ENCODE assay signal across 1 cellular context in the genomic region with DNA sequence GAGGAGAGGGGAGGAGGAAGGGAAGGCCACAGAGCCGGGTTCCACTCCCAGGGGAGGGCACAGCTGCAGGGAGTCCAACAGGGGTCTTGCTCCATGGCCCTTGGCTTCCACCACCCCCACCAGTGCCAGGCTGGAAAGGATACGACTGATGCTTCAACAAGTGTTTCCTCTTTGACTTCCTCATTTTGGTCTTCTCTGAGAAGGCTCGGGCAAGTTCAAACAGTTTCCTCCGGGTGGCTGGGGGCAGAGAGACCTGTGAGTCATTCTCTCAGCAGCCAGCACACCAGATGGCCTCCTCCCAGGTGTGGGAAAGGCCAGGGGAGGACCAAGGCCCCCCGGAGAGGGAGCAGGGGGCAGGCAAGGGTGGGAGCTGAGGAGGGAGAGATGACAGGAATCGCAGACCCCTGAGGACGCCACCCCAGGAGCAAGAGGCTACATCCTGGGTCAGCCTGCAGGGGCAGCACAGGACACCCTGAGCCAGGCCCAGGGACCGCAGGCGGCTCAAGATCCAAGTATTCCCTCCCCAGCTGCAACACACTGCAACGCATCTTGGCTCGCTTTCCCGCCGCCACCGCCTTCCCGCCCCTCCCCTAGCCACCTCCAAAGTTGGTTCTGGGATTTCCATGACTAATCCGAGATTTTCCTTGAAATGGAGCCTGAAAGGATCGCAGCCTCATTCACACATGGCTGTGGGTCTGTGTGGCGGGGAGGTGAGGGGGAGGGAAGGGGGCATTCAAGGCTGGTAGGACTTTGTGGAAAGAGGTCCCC.
TF ChIP-seq lines count a peak whose summit lies in the region.

No MANE protein-coding gene starts in this region.

TF ChIP-seq in H1, 55 proteins besides CTCF, POLR2A, EP300 and RAD21 (continued from another document):
- no peak for TF ChIP-seq NRF1 (IDR thresholded peaks at IDR 0.05; ENCODE audit: low read depth, low read length)
- no peak for TF ChIP-seq RXRA (IDR thresholded peaks at IDR 0.05; ENCODE audit: insufficient read depth, low read depth, low read length)
- no peak for TF ChIP-seq TAF7 (optimal IDR thresholded peaks at IDR 0.05; ENCODE audit: borderline replicate concordance, low read depth, low read length)
- no peak for TF ChIP-seq CTBP2 (IDR thresholded peaks at IDR 0.05; ENCODE audit: borderline replicate concordance, insufficient read depth, insufficient read length, low read length)
- TF ChIP-seq, protein P1, sequence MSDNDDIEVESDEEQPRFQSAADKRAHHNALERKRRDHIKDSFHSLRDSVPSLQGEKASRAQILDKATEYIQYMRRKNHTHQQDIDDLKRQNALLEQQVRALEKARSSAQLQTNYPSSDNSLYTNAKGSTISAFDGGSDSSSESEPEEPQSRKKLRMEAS (IDR thresholded peaks at IDR 0.05) = peak; percentile 43; the same call in 1 of the 2 replicates
- no peak for TF ChIP-seq FOSL1 (IDR thresholded peaks at IDR 0.05; ENCODE audit: insufficient read depth, low read depth, low read length)
- peak; percentile 12; the same call in 1 of the 2 replicates for TF ChIP-seq JUND (IDR thresholded peaks at IDR 0.05; ENCODE audit: low read length)
- TF ChIP-seq EGR1 (IDR thresholded peaks at IDR 0.05; ENCODE audit: borderline replicate concordance, low read depth, low read length) = no peak
- no peak for TF ChIP-seq BRCA1 (IDR thresholded peaks at IDR 0.05; ENCODE audit: low read depth, low read length)
- TF ChIP-seq, protein P2, sequence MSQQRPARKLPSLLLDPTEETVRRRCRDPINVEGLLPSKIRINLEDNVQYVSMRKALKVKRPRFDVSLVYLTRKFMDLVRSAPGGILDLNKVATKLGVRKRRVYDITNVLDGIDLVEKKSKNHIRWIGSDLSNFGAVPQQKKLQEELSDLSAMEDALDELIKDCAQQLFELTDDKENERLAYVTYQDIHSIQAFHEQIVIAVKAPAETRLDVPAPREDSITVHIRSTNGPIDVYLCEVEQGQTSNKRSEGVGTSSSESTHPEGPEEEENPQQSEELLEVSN (IDR thresholded peaks at IDR 0.05) = peak; percentile 67; the same call in 1 of the 2 replicates
